In the genomic region with DNA sequence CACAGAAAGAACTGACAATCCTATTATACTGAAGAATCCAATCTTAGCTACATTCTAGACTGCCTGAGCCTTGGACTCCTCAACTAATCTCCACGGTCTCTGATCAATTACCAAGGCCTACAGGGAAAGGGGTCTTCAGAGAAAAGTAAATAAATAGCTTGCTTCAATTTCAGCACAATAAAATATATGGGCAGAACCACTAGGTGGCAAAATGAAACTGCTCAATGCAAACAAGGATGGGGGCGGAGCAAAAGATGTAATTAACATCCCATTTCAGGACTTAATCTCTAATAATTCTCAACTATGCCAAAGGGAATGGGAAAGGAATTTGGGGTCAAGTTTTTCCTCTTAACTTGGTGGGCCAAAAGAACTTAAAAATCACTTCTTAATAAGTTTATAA, we compare ENCODE assay signal across 8 cellular contexts.
DNase-seq lines count a peak whose midpoint lies in the region; TF ChIP-seq lines count a peak whose summit lies in the region.

No MANE protein-coding gene starts in this region.

- H3K27me3 ChIP-seq in BE2C (no peaks in the 10 kb centered on the region), H7 (ENCODE audit: control insufficient read depth, insufficient read depth, low read length) (no peaks in the 10 kb centered on the region), colonic mucosa (no peaks in the 10 kb centered on the region)

- no peaks in the 10 kb centered on the region for H3K36me3 ChIP-seq in BE2C
- H3K36me3 ChIP-seq in OCI-LY7 (ENCODE audit: insufficient read depth, low read length) = peaks cover 13% of the 10 kb centered on the region; the same call in 1 of the 2 replicates
- no peaks in the 10 kb centered on the region for H3K36me3 ChIP-seq in H7 (replicated peaks; ENCODE audit: control insufficient read depth, insufficient read depth, low read length)
- no peaks in the 10 kb centered on the region for H3K36me3 ChIP-seq in colonic mucosa

- no TSS peak for BruUV-seq in OCI-LY7 (replicated peaks; lab: Mats Ljungman, UMichigan)

- H3K79me2 ChIP-seq in OCI-LY7 (ENCODE audit: insufficient read depth, low read depth, low read length) = no peaks in the 10 kb centered on the region

- H2AFZ ChIP-seq in OCI-LY7 (ENCODE audit: low read length) = no peak overlapping the region

- CTCF ChIA-PET in OCI-LY7 (lab: Charles Lee; ENCODE audit: unreplicated experiment) = interaction anchor here (0.5 to 0.6 kb wide), 2 partner anchors 44 to 294 kb away, joined by 3 to 4 read pairs; partner anchors contain the start of gene SH3KBP1

- H3K4me2 ChIP-seq in OCI-LY7 (ENCODE audit: low read length) = no peak overlapping the region

- H4K20me1 ChIP-seq in OCI-LY7 (ENCODE audit: insufficient read depth, low read length) = peaks cover 4% of the 10 kb centered on the region; the same call in 1 of the 2 replicates

- no peak overlapping the region for H3K4me3 ChIP-seq in BE2C (ENCODE audit: low read depth, low read length)
- H3K4me3 ChIP-seq in OCI-LY7 (ENCODE audit: low read depth, low read length, poor library complexity, severe bottlenecking) = no peak overlapping the region
- H3K4me3 ChIP-seq in coronary artery = no peak overlapping the region
- H3K4me3 ChIP-seq in H7 (ENCODE audit: insufficient read depth, low read depth, low read length) = no peak overlapping the region
- no peak overlapping the region for H3K4me3 ChIP-seq in colonic mucosa

- POLR2A ChIA-PET in OCI-LY7 (lab: Charles Lee) = interaction anchor here (0.8 to 1.1 kb wide), 2 partner anchors 159 to 246 kb away, joined by 3 to 5 read pairs; no protein-coding TSS in a partner anchor

- DNase-seq in BE2C (peak; percentile 24), OCI-LY7 (ENCODE audit: low spot score) (peak; percentile 48), coronary artery (ENCODE audit: low spot score) (no peak), myocyte (ENCODE audit: low read depth) (peak; percentile 31), H7 (no peak), colonic mucosa (no peak)
- DNase-seq in activated CD8-positive, alpha-beta memory T cell treated with anti-CD3 and anti-CD28 coated beads, Interleukin-2, amount 50 U/mL, for 4 hours = no peak

- no peaks in the 10 kb centered on the region for H3K9me2 ChIP-seq in OCI-LY7 (ENCODE audit: insufficient read depth, low read length)

- H3K9ac ChIP-seq in colonic mucosa (ENCODE audit: low read depth in 2 of 2, low read length in 2 of 2) = no peak overlapping the region

- peak; percentile 46 for TF ChIP-seq CTCF in BE2C (IDR thresholded peaks at IDR 0.05; ENCODE audit: low read depth, low read length)
- TF ChIP-seq CTCF in GM12873 (IDR thresholded peaks at IDR 0.05; ENCODE audit: insufficient read depth, low read depth, low read length, missing control alignments) = peak; percentile 36
- TF ChIP-seq CTCF in OCI-LY7 (conservative IDR thresholded peaks at IDR 0.05; ENCODE audit: low read length) = peak; percentile 72
- TF ChIP-seq CTCF in coronary artery (IDR thresholded peaks at IDR 0.05) = peak; percentile 15
- TF ChIP-seq CTCF in colonic mucosa (IDR thresholded peaks at IDR 0.05) = no peak

- intact Hi-C loops in OCI-LY7 (cut with micrococcal nuclease; ENCODE audit: unreplicated experiment) = loop anchor here (1.0 to 5.0 kb wide), 2 partner anchors 144 to 294 kb away; partner anchors contain the start of gene SH3KBP1
- intact Hi-C loops in colonic mucosa (cut with DNase I) = no loop called here

- H3K4me1 ChIP-seq in BE2C (no peaks in the 10 kb centered on the region), OCI-LY7 (ENCODE audit: insufficient read depth, low read length, poor library complexity, severe bottlenecking) (no peaks in the 10 kb centered on the region), colonic mucosa (no peaks in the 10 kb centered on the region)

- no peaks in the 10 kb centered on the region; the same call in 1 of the 2 replicates for H3K9me3 ChIP-seq in BE2C
- no peaks in the 10 kb centered on the region for H3K9me3 ChIP-seq in OCI-LY7 (ENCODE audit: low read length)
- H3K9me3 ChIP-seq in colonic mucosa = no peaks in the 10 kb centered on the region

- H3K27ac ChIP-seq in OCI-LY7 (ENCODE audit: low read depth, low read length, poor library complexity, severe bottlenecking) (no peak overlapping the region), coronary artery (no peak overlapping the region), colonic mucosa (no peak overlapping the region)

Comparison
In these comparisons a context has a peak if more than half of its experiments do, and no peak if none do; other contexts are left out.
1. DNase-seq: peak in BE2C (single experiment), OCI-LY7 (single experiment) and myocyte (single experiment); none in coronary artery (single experiment), activated CD8-positive, alpha-beta memory T cell treated with anti-CD3 and anti-CD28 coated beads, Interleukin-2, amount 50 U/mL, for 4 hours (single experiment), H7 (single experiment) and colonic mucosa (single experiment).